Comparison of ENCODE assay signal across 8 cellular contexts in the genomic region with DNA sequence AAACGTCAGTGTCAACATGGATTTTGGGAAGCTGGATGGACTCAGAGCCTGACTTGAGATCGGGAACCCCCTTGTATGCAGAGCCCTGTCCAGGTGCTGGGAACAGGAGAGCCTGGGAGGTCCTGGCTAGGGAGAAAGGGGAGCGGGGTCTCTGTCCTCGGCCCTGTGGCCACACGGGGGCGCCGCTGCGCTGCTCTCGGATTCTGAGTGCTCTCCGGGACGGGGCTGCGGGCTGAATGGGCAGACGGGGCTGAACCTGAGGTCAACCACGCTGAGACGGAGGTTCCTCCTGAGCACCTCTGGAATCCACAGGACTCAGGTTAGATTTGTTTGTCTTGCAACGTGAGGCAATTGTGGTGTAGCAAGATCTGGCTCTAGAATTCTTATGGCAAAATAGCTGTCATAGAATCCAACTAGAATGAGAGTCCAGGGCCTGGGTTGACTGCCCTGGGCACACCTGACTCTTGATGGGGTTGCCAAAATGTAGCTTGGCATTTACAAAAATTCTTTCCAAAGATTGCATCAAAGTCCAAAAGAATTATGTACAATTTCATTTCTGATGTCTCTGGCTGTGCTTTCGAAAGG. TPM values are rescaled to one million over a fixed set of nuclear protein-coding genes. Genes with fewer than 3 reads are reported as not detected.
DNase-seq lines count a peak whose midpoint lies in the region; ATAC-seq and TF ChIP-seq lines count a peak whose summit lies in the region.

No MANE protein-coding gene starts in this region.

- H3K27me3 Mint-ChIP-seq in Caco-2 (ENCODE audit: insufficient read depth, unreplicated experiment) = peaks cover 12% of the 10 kb centered on the region
- peaks cover 8 to 50% (median 11%) of the 10 kb centered on the region in 5 donors for H3K27me3 Mint-ChIP-seq in naive thymus-derived CD4-positive, alpha-beta T cell

- no peak overlapping the region for H3K4me3 Mint-ChIP-seq in Caco-2 (ENCODE audit: unreplicated experiment)
- peak overlapping the region in 1 of 10 donors; percentile 55 for H3K4me3 Mint-ChIP-seq in naive thymus-derived CD4-positive, alpha-beta T cell

- intact Hi-C loops in Caco-2 (cut with micrococcal nuclease; ENCODE audit: unreplicated experiment) = loop anchor here (10.0 kb wide), 1 partner anchor 312 kb away; no protein-coding TSS in a partner anchor
- intact Hi-C loops in naive thymus-derived CD4-positive, alpha-beta T cell (cut with micrococcal nuclease) = loop anchor here (1.0 to 5.0 kb wide), 4 partner anchors 35 to 133 kb away; no protein-coding TSS in a partner anchor

- no peaks in the 10 kb centered on the region for H3K36me3 Mint-ChIP-seq in Caco-2 (ENCODE audit: insufficient read depth, unreplicated experiment)
- no peaks in the 10 kb centered on the region for H3K36me3 Mint-ChIP-seq in naive thymus-derived CD4-positive, alpha-beta T cell

- no peak overlapping the region for H3K27ac ChIP-seq in naive thymus-derived CD4-positive, alpha-beta T cell (ENCODE audit: low read depth, low read length)
- no peak overlapping the region for H3K27ac ChIP-seq in thoracic aorta

- H3K4me1 ChIP-seq in Caco-2 (no peaks in the 10 kb centered on the region), thoracic aorta (ENCODE audit: control insufficient read depth in 1 of 2, low read depth in 2 of 2) (no peaks in the 10 kb centered on the region)
- H3K4me1 ChIP-seq in naive thymus-derived CD4-positive, alpha-beta T cell (ENCODE audit: control insufficient read depth in 2 of 2, insufficient read depth in 2 of 2, low read length in 2 of 2) = peaks cover 20 to 28% of the 10 kb centered on the region in 2 donors

- no peak for TF ChIP-seq EP300 in Ishikawa (IDR thresholded peaks at IDR 0.05; ENCODE audit: borderline replicate concordance)

- no peaks in the 10 kb centered on the region for H3K4me1 Mint-ChIP-seq in Caco-2 (ENCODE audit: low read depth, unreplicated experiment)
- H3K4me1 Mint-ChIP-seq in naive thymus-derived CD4-positive, alpha-beta T cell = peaks cover 5 to 29% (median 23%) of the 10 kb centered on the region in 7 donors

- TF ChIP-seq CTCF in Caco-2 (IDR thresholded peaks at IDR 0.05; ENCODE audit: insufficient read depth in 1 of 2, low read depth in 1 of 2, low read length in 1 of 2, severe bottlenecking in 1 of 2, unreplicated experiment in 1 of 2) (peak; percentile 43 to 46), thoracic aorta (IDR thresholded peaks at IDR 0.05) (peak; percentile 64)

- H3K36me3 ChIP-seq in Caco-2 (ENCODE audit: control insufficient read depth, insufficient read depth, low read length) (no peaks in the 10 kb centered on the region), thoracic aorta (no peaks in the 10 kb centered on the region)
- no peaks in the 10 kb centered on the region for H3K36me3 ChIP-seq in naive thymus-derived CD4-positive, alpha-beta T cell (ENCODE audit: control insufficient read depth in 2 of 3, insufficient read depth in 3 of 3, low read length in 3 of 3)

- no peaks in the 10 kb centered on the region for H3K27me3 ChIP-seq in Caco-2 (replicated peaks; ENCODE audit: control insufficient read depth, insufficient read depth, low read length)
- no peaks in the 10 kb centered on the region for H3K27me3 ChIP-seq in naive thymus-derived CD4-positive, alpha-beta T cell (ENCODE audit: control insufficient read depth in 2 of 2, insufficient read depth in 2 of 2, low read length in 2 of 2)
- no peaks in the 10 kb centered on the region for H3K27me3 ChIP-seq in thoracic aorta (replicated peaks; ENCODE audit: insufficient read depth)

- POLR2A ChIA-PET in Caco-2 (lab: Charles Lee) = no interaction called here
- POLR2A ChIA-PET in naive thymus-derived CD4-positive, alpha-beta T cell (lab: Charles Lee) = interaction anchor here (1.0 kb wide), 1 partner anchor 10 kb away, joined by 4 read pairs; no protein-coding TSS in a partner anchor

- H3K4me3 ChIP-seq in Caco-2 (ENCODE audit: low read depth, low read length) = no peak overlapping the region
- H3K4me3 ChIP-seq in naive thymus-derived CD4-positive, alpha-beta T cell (ENCODE audit: low read length) = no peak overlapping the region
- no peak overlapping the region for H3K4me3 ChIP-seq in thoracic aorta

- BruUV-seq in Caco-2 (replicated peaks; lab: Mats Ljungman, UMichigan) = no TSS peak

- DNase-seq in Caco-2 (peak; percentile 49 to 59), ecto neural progenitor cell (ENCODE audit: low spot score) (peak; percentile 83), thoracic aorta (ENCODE audit: low spot score) (no peak)
- peak; percentile 73 to 77 for DNase-seq in activated CD4-positive, alpha-beta T cell treated with anti-CD3 and anti-CD28 coated beads for 24 hours (ENCODE audit: low read depth in 2 of 2)
- DNase-seq in naive thymus-derived CD4-positive, alpha-beta T cell = peak in 7 of 9 donors; percentile 29 to 86 (median 67)

- peak; percentile 67 for TF ChIP-seq RAD21 in Ishikawa (IDR thresholded peaks at IDR 0.05; ENCODE audit: low read depth)

- no peak overlapping the region for H3K27ac Mint-ChIP-seq in Caco-2 (ENCODE audit: unreplicated experiment)
- H3K27ac Mint-ChIP-seq in naive thymus-derived CD4-positive, alpha-beta T cell = no peak overlapping the region

- ATAC-seq in naive thymus-derived CD4-positive, alpha-beta T cell = peak; percentile 88
- ATAC-seq in thoracic aorta (ENCODE audit: insufficient number of reproducible peaks, low FRiP score, low read depth) = no peak
- ATAC-seq in GM18502 (IDR thresholded peaks at IDR 0.05; ENCODE audit: poor library complexity, unreplicated experiment) = no peak
- no peak for ATAC-seq in HG02610 (IDR thresholded peaks at IDR 0.05; ENCODE audit: unreplicated experiment)

- H3K9me3 Mint-ChIP-seq in Caco-2 (ENCODE audit: unreplicated experiment) = no peaks in the 10 kb centered on the region
- H3K9me3 Mint-ChIP-seq in naive thymus-derived CD4-positive, alpha-beta T cell = peaks cover 0 to 2% (median 0%) of the 10 kb centered on the region in 11 donors

- CTCF ChIA-PET in Caco-2 (lab: Charles Lee) = interaction anchor here (0.9 kb wide), 1 partner anchor 55 kb away, joined by 3 read pairs; no protein-coding TSS in a partner anchor
- CTCF ChIA-PET in naive thymus-derived CD4-positive, alpha-beta T cell (lab: Charles Lee) = interaction anchor here (0.5 to 2.3 kb wide), 15 partner anchors 20 to 302 kb away, joined by 3 to 11 read pairs (median 4); a partner anchor contains a TSS

- H3K9me3 ChIP-seq in Caco-2 = no peaks in the 10 kb centered on the region
- H3K9me3 ChIP-seq in naive thymus-derived CD4-positive, alpha-beta T cell (ENCODE audit: control insufficient read depth in 2 of 3, low read length in 3 of 3) = no peaks in the 10 kb centered on the region
- no peaks in the 10 kb centered on the region for H3K9me3 ChIP-seq in thoracic aorta

TF ChIP-seq in Ishikawa, 13 proteins besides CTCF, POLR2A, EP300 and RAD21:
- TF ChIP-seq EGR1 (IDR thresholded peaks at IDR 0.05) (no peak), CREB1 (IDR thresholded peaks at IDR 0.05; ENCODE audit: low read depth) (no peak)
- TF ChIP-seq, protein P1, sequence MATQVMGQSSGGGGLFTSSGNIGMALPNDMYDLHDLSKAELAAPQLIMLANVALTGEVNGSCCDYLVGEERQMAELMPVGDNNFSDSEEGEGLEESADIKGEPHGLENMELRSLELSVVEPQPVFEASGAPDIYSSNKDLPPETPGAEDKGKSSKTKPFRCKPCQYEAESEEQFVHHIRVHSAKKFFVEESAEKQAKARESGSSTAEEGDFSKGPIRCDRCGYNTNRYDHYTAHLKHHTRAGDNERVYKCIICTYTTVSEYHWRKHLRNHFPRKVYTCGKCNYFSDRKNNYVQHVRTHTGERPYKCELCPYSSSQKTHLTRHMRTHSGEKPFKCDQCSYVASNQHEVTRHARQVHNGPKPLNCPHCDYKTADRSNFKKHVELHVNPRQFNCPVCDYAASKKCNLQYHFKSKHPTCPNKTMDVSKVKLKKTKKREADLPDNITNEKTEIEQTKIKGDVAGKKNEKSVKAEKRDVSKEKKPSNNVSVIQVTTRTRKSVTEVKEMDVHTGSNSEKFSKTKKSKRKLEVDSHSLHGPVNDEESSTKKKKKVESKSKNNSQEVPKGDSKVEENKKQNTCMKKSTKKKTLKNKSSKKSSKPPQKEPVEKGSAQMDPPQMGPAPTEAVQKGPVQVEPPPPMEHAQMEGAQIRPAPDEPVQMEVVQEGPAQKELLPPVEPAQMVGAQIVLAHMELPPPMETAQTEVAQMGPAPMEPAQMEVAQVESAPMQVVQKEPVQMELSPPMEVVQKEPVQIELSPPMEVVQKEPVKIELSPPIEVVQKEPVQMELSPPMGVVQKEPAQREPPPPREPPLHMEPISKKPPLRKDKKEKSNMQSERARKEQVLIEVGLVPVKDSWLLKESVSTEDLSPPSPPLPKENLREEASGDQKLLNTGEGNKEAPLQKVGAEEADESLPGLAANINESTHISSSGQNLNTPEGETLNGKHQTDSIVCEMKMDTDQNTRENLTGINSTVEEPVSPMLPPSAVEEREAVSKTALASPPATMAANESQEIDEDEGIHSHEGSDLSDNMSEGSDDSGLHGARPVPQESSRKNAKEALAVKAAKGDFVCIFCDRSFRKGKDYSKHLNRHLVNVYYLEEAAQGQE (IDR thresholded peaks at IDR 0.05; ENCODE audit: low read depth) = 0 out of 2 replicates have a peak, but pooled peaks have one; percentile 27

RNA-seq across cellular contexts. Expression of a gene that starts 20.6 kb away (rescaled TPM):
- total RNA-seq in Caco-2 (2022) (4.4 and 4.7 TPM in 2 replicates), thoracic aorta (100 to 1,000 TPM in 1 of 2 donors, 10 to 100 TPM in 1; 94.2 to 117 TPM)
- total RNA-seq in naive thymus-derived CD4-positive, alpha-beta T cell = 100 to 1,000 TPM; 502 to 678 (median 522) TPM
- polyA plus RNA-seq in naive thymus-derived CD4-positive, alpha-beta T cell = 100 to 1,000 TPM; 348 to 498 TPM

RNA-seq across cellular contexts. Expression of a gene that starts 21.7 kb away (rescaled TPM):
- total RNA-seq in Caco-2 (2022) (not detected in 2 replicates), thoracic aorta (1 to 10 TPM in 1 of 2 donors, not detected in 1; 3.2 TPM)
- 1 to 10 TPM in 2 of 5 experiments, not detected in 3; 1.7 to 2.3 TPM for total RNA-seq in naive thymus-derived CD4-positive, alpha-beta T cell
- 1 to 10 TPM in 1 of 2 donors, not detected in 1; 3.3 TPM for polyA plus RNA-seq in naive thymus-derived CD4-positive, alpha-beta T cell

RNA-seq across cellular contexts. Expression of a gene that starts 45.7 kb away (rescaled TPM):
- total RNA-seq in Caco-2 (2022) (not detected in 2 replicates), thoracic aorta (not detected)
- not detected for total RNA-seq in naive thymus-derived CD4-positive, alpha-beta T cell
- not detected for polyA plus RNA-seq in naive thymus-derived CD4-positive, alpha-beta T cell

Comparison
In these comparisons a context has a peak if more than half of its experiments do, and no peak if none do; other contexts are left out.
1. RNA of a gene that starts 20.6 kb away (total RNA-seq): 502 to 678 TPM in naive thymus-derived CD4-positive, alpha-beta T cell and 94.2 to 117 TPM in thoracic aorta; 4.4 to 4.7 TPM in Caco-2; every median in the first group is over 10 times any median in the second.